35 cellular contexts compared by ENCODE assay signal in genomic region chr5:115054387-115054951, GRCh38.
"Had no signal": no experiment of that assay in that cellular context is flagged by ENCODE, and none has a peak within 500 bp of the region (broad histone marks: within the 10 kb centered on the region; RNA-seq: fewer than 3 reads in every experiment).

No MANE protein-coding gene starts in this region.

- H3K36me3 ChIP-seq: adrenal gland, brain microvascular endothelial cell, breast epithelium, WERI-Rb-1 had no signal

- H3K27ac Mint-ChIP-seq: activated CD4-positive, alpha-beta memory T cell treated with anti-CD3 and anti-CD28 coated beads for 36 hours; activated CD4-positive, alpha-beta T cell treated with anti-CD3 and anti-CD28 coated beads for 36 hours; activated CD4-positive, alpha-beta T cell treated with anti-CD3 and anti-CD28 coated beads, Interleukin-2, amount 10 ng/mL, durations not matched to agents 7 days and 5 days; activated CD8-positive, alpha-beta T cell treated with anti-CD3 and anti-CD28 coated beads for 36 hours; activated naive CD4-positive, alpha-beta T cell treated with anti-CD3 and anti-CD28 coated beads for 36 hours; activated naive CD4-positive, alpha-beta T cell treated with anti-CD3 and anti-CD28 coated beads, Interleukin-2, amount 50 U/mL, for 72 hours; activated naive CD8-positive, alpha-beta T cell treated with anti-CD3 and anti-CD28 coated beads for 36 hours; activated T-helper 1 cell treated with anti-CD3 and anti-CD28 coated beads, Interleukin-12 subunit alpha, Interleukin-12 subunit beta, Interleukin-2, Interleukin-4 antibody, amounts not matched to agents 30 ng/mL and 10 ng/mL and 1 ng/mL, durations not matched to agents 14 hours and 24 hours and 36 hours; activated T-helper 17 cell treated with anti-CD3 and anti-CD28 coated beads, Interleukin-2, amount 50 U/mL, for 72 hours; T-helper 17 cell; WTC11 had no signal

- FAIRE-seq: astrocyte, colon, TTC549 had no signal

- H3K4me1 ChIP-seq: adrenal gland, body of pancreas, breast epithelium had no signal

- H3K36me3 Mint-ChIP-seq: activated CD4-positive, alpha-beta memory T cell treated with anti-CD3 and anti-CD28 coated beads for 36 hours; activated naive CD4-positive, alpha-beta T cell treated with anti-CD3 and anti-CD28 coated beads, Interleukin-2, amount 50 U/mL, for 72 hours; activated naive CD8-positive, alpha-beta T cell treated with anti-CD3 and anti-CD28 coated beads for 36 hours; WTC11 had no signal

- ATAC-seq: activated CD4-positive, alpha-beta T cell treated with anti-CD3 and anti-CD28 coated beads for 36 hours; activated CD4-positive, CD25-positive, alpha-beta regulatory T cell treated with anti-CD3 and anti-CD28 coated beads, Interleukin-2, amount 50 U/mL, for 24 hours; activated CD8-positive, alpha-beta T cell treated with anti-CD3 and anti-CD28 coated beads for 36 hours; activated naive CD4-positive, alpha-beta T cell treated with anti-CD3 and anti-CD28 coated beads, Interleukin-2, amount 50 U/mL, for 72 hours; activated T-cell treated with anti-CD3 and anti-CD28 coated beads, Interleukin-2, amount 50 U/mL, for 4 hours; activated T-cell treated with anti-CD3 and anti-CD28 coated beads, Interleukin-2, amount 50 U/mL, for 72 hours; activated T-helper 17 cell treated with anti-CD3 and anti-CD28 coated beads, Interleukin-2, amount 50 U/mL, for 72 hours; body of pancreas; T-helper 17 cell; WTC11 had no signal

- H3K4me3 Mint-ChIP-seq: activated CD4-positive, alpha-beta memory T cell treated with anti-CD3 and anti-CD28 coated beads for 36 hours; activated CD4-positive, alpha-beta T cell treated with anti-CD3 and anti-CD28 coated beads for 36 hours; activated CD4-positive, alpha-beta T cell treated with anti-CD3 and anti-CD28 coated beads, Interleukin-2, amount 10 ng/mL, durations not matched to agents 7 days and 5 days; activated CD8-positive, alpha-beta T cell treated with anti-CD3 and anti-CD28 coated beads for 36 hours; activated naive CD4-positive, alpha-beta T cell treated with anti-CD3 and anti-CD28 coated beads for 36 hours; activated naive CD8-positive, alpha-beta T cell treated with anti-CD3 and anti-CD28 coated beads for 36 hours; activated T-cell treated with anti-CD3 and anti-CD28 coated beads, Interleukin-2, amount 50 U/mL, for 4 hours; activated T-cell treated with anti-CD3 and anti-CD28 coated beads, Interleukin-2, amount 50 U/mL, for 72 hours; activated T-helper 1 cell treated with anti-CD3 and anti-CD28 coated beads, Interleukin-12 subunit alpha, Interleukin-12 subunit beta, Interleukin-2, Interleukin-4 antibody, amounts not matched to agents 30 ng/mL and 10 ng/mL and 1 ng/mL, durations not matched to agents 14 hours and 24 hours and 36 hours; activated T-helper 17 cell treated with anti-CD3 and anti-CD28 coated beads, Interleukin-2, amount 50 U/mL, for 72 hours; T-helper 17 cell; WTC11 had no signal

- H3K27me3 ChIP-seq: adrenal gland, body of pancreas, brain microvascular endothelial cell, breast epithelium had no signal

- DNase-seq: activated CD4-positive, alpha-beta memory T cell treated with anti-CD3 and anti-CD28 coated beads for 36 hours; activated CD4-positive, alpha-beta T cell treated with anti-CD3 and anti-CD28 coated beads for 1 hour; activated CD4-positive, alpha-beta T cell treated with anti-CD3 and anti-CD28 coated beads for 36 hours; activated CD4-positive, alpha-beta T cell treated with anti-CD3 and anti-CD28 coated beads for 48 hours; activated CD4-positive, alpha-beta T cell treated with anti-CD3 and anti-CD28 coated beads, Interleukin-2, amount 10 ng/mL, durations not matched to agents 7 days and 5 days; activated CD4-positive, CD25-positive, alpha-beta regulatory T cell; activated CD8-positive, alpha-beta memory T cell treated with anti-CD3 and anti-CD28 coated beads, Interleukin-2, amount 50 U/mL, for 4 hours; activated CD8-positive, alpha-beta T cell treated with anti-CD3 and anti-CD28 coated beads for 36 hours; activated effector memory CD4-positive, alpha-beta T cell treated with anti-CD3 and anti-CD28 coated beads, Interleukin-2, amount 50 U/mL, for 16 hours; activated gamma-delta T cell treated with Interleukin-2 at 50 U/mL for 16 hours; activated naive CD4-positive, alpha-beta T cell; activated naive CD4-positive, alpha-beta T cell treated with anti-CD3 and anti-CD28 coated beads for 36 hours; activated naive CD4-positive, alpha-beta T cell treated with anti-CD3 and anti-CD28 coated beads, Interleukin-2, amount 50 U/mL, for 16 hours; activated naive CD8-positive, alpha-beta T cell treated with anti-CD3 and anti-CD28 coated beads for 36 hours; activated T-cell treated with anti-CD3 and anti-CD28 coated beads for 4 hours; activated T-cell treated with anti-CD3 and anti-CD28 coated beads, Interleukin-2, amount 50 U/mL, for 1 hour; activated T-cell treated with anti-CD3 and anti-CD28 coated beads, Interleukin-2, amount 50 U/mL, for 4 hours; activated T-cell treated with anti-CD3 and anti-CD28 coated beads, Interleukin-2, amount 50 U/mL, for 72 hours; adrenal gland; amniotic stem cell; aorta; body of pancreas; brain microvascular endothelial cell; central memory CD4-positive, alpha-beta T cell; T-helper 17 cell; WERI-Rb-1 had no signal

- H3K27ac ChIP-seq: body of pancreas, brain microvascular endothelial cell, breast epithelium, WERI-Rb-1 had no signal

- H3K9me3 Mint-ChIP-seq: activated CD4-positive, alpha-beta T cell treated with anti-CD3 and anti-CD28 coated beads, Interleukin-2, amount 10 ng/mL, durations not matched to agents 7 days and 5 days; activated CD8-positive, alpha-beta T cell treated with anti-CD3 and anti-CD28 coated beads for 36 hours; activated naive CD4-positive, alpha-beta T cell treated with anti-CD3 and anti-CD28 coated beads, Interleukin-2, amount 50 U/mL, for 72 hours; activated naive CD8-positive, alpha-beta T cell treated with anti-CD3 and anti-CD28 coated beads for 36 hours; activated T-helper 1 cell treated with anti-CD3 and anti-CD28 coated beads, Interleukin-12 subunit alpha, Interleukin-12 subunit beta, Interleukin-2, Interleukin-4 antibody, amounts not matched to agents 30 ng/mL and 10 ng/mL and 1 ng/mL, durations not matched to agents 14 hours and 24 hours and 36 hours had no signal

- H3K4me3 ChIP-seq: adrenal gland, body of pancreas, breast epithelium had no signal

- H3K9me3 ChIP-seq: adrenal gland, body of pancreas, breast epithelium had no signal

- H3K4me1 Mint-ChIP-seq: activated CD4-positive, alpha-beta T cell treated with anti-CD3 and anti-CD28 coated beads for 36 hours; activated CD4-positive, alpha-beta T cell treated with anti-CD3 and anti-CD28 coated beads, Interleukin-2, amount 10 ng/mL, durations not matched to agents 7 days and 5 days; activated naive CD8-positive, alpha-beta T cell treated with anti-CD3 and anti-CD28 coated beads for 36 hours; activated T-helper 17 cell treated with anti-CD3 and anti-CD28 coated beads, Interleukin-2, amount 50 U/mL, for 72 hours; T-helper 17 cell had no signal
